ENCODE assay signal across 17 cellular contexts in genomic region chr11:27910186-27910941, GRCh38.
A peak's percentile ranks its signal among the peaks of the same experiment; 100 is the strongest.
DNase-seq lines count a peak whose midpoint lies in the region; ATAC-seq and TF ChIP-seq lines count a peak whose summit lies in the region.
"Had no signal": no experiment of that assay in that cellular context is flagged by ENCODE, and none has a peak within 500 bp of the region (broad histone marks: within the 10 kb centered on the region; RNA-seq: fewer than 3 reads in every experiment).

No MANE protein-coding gene starts in this region.

- no peak overlapping the region for H3K27ac ChIP-seq in endodermal cell (ENCODE audit: low read depth, low read length)
- peak overlapping the region; percentile 56 for H3K27ac ChIP-seq in osteoblast (ENCODE audit: low read depth, low read length)
- H3K27ac ChIP-seq: BLaER1, VCaP had no signal

- H3K9me3 Mint-ChIP-seq in endodermal cell = no peaks in the 10 kb centered on the region

- H3K4me1 ChIP-seq in endodermal cell (ENCODE audit: control insufficient read depth, insufficient read depth, low read length) (no peaks in the 10 kb centered on the region), osteoblast (ENCODE audit: insufficient read depth, low read length) (peaks cover 43% of the 10 kb centered on the region)

- no peaks in the 10 kb centered on the region for H3K79me2 ChIP-seq in osteoblast (ENCODE audit: insufficient read depth, low read length)

- no peak overlapping the region for H3K4me3 ChIP-seq in endodermal cell (ENCODE audit: low read length)
- H3K4me3 ChIP-seq in osteoblast (ENCODE audit: insufficient read depth, low read length) = no peak overlapping the region
- H3K4me3 ChIP-seq: BLaER1, lung had no signal

- peak; percentile 96 for DNase-seq in ELR (ENCODE audit: low read depth)
- peak; percentile 57 for DNase-seq in RKO (ENCODE audit: low spot score)
- DNase-seq in endodermal cell = peak; percentile 55
- no peak for DNase-seq in osteoblast (ENCODE audit: insufficient read length, low spot score, missing footprints)
- DNase-seq in NCI-H1694 treated with DMSO at 0.1 percent for 48 hours (lab: John Stamatoyannopoulos, UW) = no peak
- DNase-seq in effector CD4-positive, alpha-beta T cell = no peak
- no peak for DNase-seq in posterior cingulate gyrus
- DNase-seq: activated CD8-positive, alpha-beta T cell treated with anti-CD3 and anti-CD28 coated beads, Interleukin-2, amount 10 ng/mL, durations not matched to agents 7 days and 5 days; DMS 273 treated with DMSO at 0.1 percent for 48 hours; NCI-H2029; NCI-H524 treated with DMSO at 0.1 percent for 48 hours; nephron progenitor cell; substantia nigra had no signal

- no peaks in the 10 kb centered on the region for H3K9me3 ChIP-seq in endodermal cell (ENCODE audit: control insufficient read depth, low read length)
- H3K9me3 ChIP-seq in osteoblast (ENCODE audit: low read depth, low read length) = no peaks in the 10 kb centered on the region
- H3K9me3 ChIP-seq: BLaER1 had no signal

- H3K36me3 Mint-ChIP-seq in endodermal cell (ENCODE audit: low read depth) = no peaks in the 10 kb centered on the region

- H3K9ac ChIP-seq in endodermal cell (ENCODE audit: extremely low read depth, low read length, poor library complexity, severe bottlenecking) = no peak overlapping the region
- H3K9ac ChIP-seq: BLaER1 had no signal

- TF ChIP-seq CTCF in endodermal cell (conservative IDR thresholded peaks at IDR 0.05) (no peak), osteoblast (IDR thresholded peaks at IDR 0.05; ENCODE audit: extremely low read depth, low read depth, low read length) (no peak)

- no peaks in the 10 kb centered on the region for H3K4me1 Mint-ChIP-seq in endodermal cell

- H3K27me3 Mint-ChIP-seq in endodermal cell (ENCODE audit: insufficient read depth) = no peaks in the 10 kb centered on the region

- no peak overlapping the region for H3K27ac Mint-ChIP-seq in endodermal cell
- H3K27ac Mint-ChIP-seq: activated CD8-positive, alpha-beta T cell treated with anti-CD3 and anti-CD28 coated beads, Interleukin-2, amount 10 ng/mL, durations not matched to agents 7 days and 5 days; nephron progenitor cell had no signal

- H3K4me2 ChIP-seq in osteoblast (ENCODE audit: insufficient read depth, low read length) = peak overlapping the region; percentile 25
- H3K4me2 ChIP-seq: BLaER1 had no signal

- no peak overlapping the region for H3K4me3 Mint-ChIP-seq in endodermal cell
- H3K4me3 Mint-ChIP-seq: activated CD8-positive, alpha-beta T cell treated with anti-CD3 and anti-CD28 coated beads, Interleukin-2, amount 10 ng/mL, durations not matched to agents 7 days and 5 days; nephron progenitor cell had no signal

- H3K27me3 ChIP-seq in endodermal cell (ENCODE audit: control insufficient read depth, insufficient read depth, low read length, poor library complexity, severe bottlenecking) (peaks cover 4% of the 10 kb centered on the region), osteoblast (ENCODE audit: insufficient read depth, low read length) (no peaks in the 10 kb centered on the region)
- H3K27me3 ChIP-seq: BLaER1 had no signal

- no peaks in the 10 kb centered on the region for H4K20me1 ChIP-seq in osteoblast (ENCODE audit: insufficient read depth, low read length)
- H4K20me1 ChIP-seq: BLaER1 had no signal

- WGBS in endodermal cell (ENCODE audit: insufficient coverage in 1 of 2, insufficient read length in 1 of 2), 2 experiments = 85 to 89% methylated on average over 2 to 4 of the region's 5 CpGs

- no peak for ATAC-seq in HG03175 (IDR thresholded peaks at IDR 0.05; ENCODE audit: unreplicated experiment)
- ATAC-seq: activated CD8-positive, alpha-beta T cell treated with anti-CD3 and anti-CD28 coated beads, Interleukin-2, amount 10 ng/mL, durations not matched to agents 7 days and 5 days had no signal

- H3K36me3 ChIP-seq in endodermal cell (ENCODE audit: control insufficient read depth, insufficient read depth, low read length) (no peaks in the 10 kb centered on the region), osteoblast (ENCODE audit: insufficient read depth, low read length) (no peaks in the 10 kb centered on the region)
- H3K36me3 ChIP-seq: BLaER1 had no signal

- no peak overlapping the region for H2AFZ ChIP-seq in osteoblast (ENCODE audit: low read length)

- intact Hi-C loops in posterior cingulate gyrus (cut with DNase I) = no loop called here

Comparison
In these comparisons a context has a peak if more than half of its experiments do, and no peak if none do; other contexts are left out.
1. DNase-seq: peak in ELR (single experiment), RKO (single experiment) and endodermal cell (single experiment); none in osteoblast (single experiment), NCI-H1694 treated with DMSO at 0.1 percent for 48 hours (single experiment), effector CD4-positive, alpha-beta T cell (single experiment) and posterior cingulate gyrus (0 of 10).